In genomic region chr3:167835359-167835758, GRCh38 we compare ENCODE assay signal across 8 cellular contexts.
"Had no signal": no experiment of that assay in that cellular context is flagged by ENCODE, and none has a peak within 500 bp of the region (broad histone marks: within the 10 kb centered on the region; RNA-seq: fewer than 3 reads in every experiment).

No MANE protein-coding gene starts in this region.

- H3K27ac ChIP-seq: HL-60 had no signal

- H3K27me3 Mint-ChIP-seq: IgD-negative memory B cell had no signal

- H2AFZ ChIP-seq: GM23338 had no signal

- ATAC-seq: GM23338, HCT116 had no signal

- H3K36me3 ChIP-seq: HAP-1 had no signal

- H3K4me1 ChIP-seq: HAP-1 had no signal

- H3K9me3 ChIP-seq: HAP-1 had no signal

- H3K9me3 Mint-ChIP-seq: GM23338, IgD-negative memory B cell had no signal

- H3K27ac Mint-ChIP-seq: GM23338, HFFc6, IgD-negative memory B cell had no signal

- H3K4me2 ChIP-seq: GM23338 had no signal

- H3K4me1 Mint-ChIP-seq: GM23338 had no signal

- H3K4me3 ChIP-seq: GM23338, HAP-1 had no signal

- H3K4me3 Mint-ChIP-seq: GM23338, HFFc6, IgD-negative memory B cell had no signal

- DNase-seq: H7, HFFc6, KG1 had no signal
